In genomic region chr3:70342149-70342548, GRCh38 we compare ENCODE assay signal across 28 cellular contexts. TPM values are rescaled to one million over a fixed set of nuclear protein-coding genes. Genes with fewer than 3 reads are reported as not detected.
"Had no signal": no experiment of that assay in that cellular context is flagged by ENCODE, and none has a peak within 500 bp of the region (broad histone marks: within the 10 kb centered on the region; RNA-seq: fewer than 3 reads in every experiment).

No MANE protein-coding gene starts in this region.

- H3K4me2 ChIP-seq: hepatocyte had no signal

- FAIRE-seq: endothelial cell of umbilical vein, kidney, small intestine had no signal

- H3K27ac ChIP-seq: colonic mucosa, hepatocyte, neutrophil, right atrium auricular region, sigmoid colon had no signal

- H3K27me3 ChIP-seq: colonic mucosa, hepatocyte, neutrophil, right atrium auricular region, sigmoid colon had no signal

- H3K4me1 ChIP-seq: colonic mucosa, right atrium auricular region, sigmoid colon had no signal

- ATAC-seq: left cardiac atrium; left ventricle myocardium superior; naive thymus-derived CD4-positive, alpha-beta T cell had no signal

- H3K4me3 Mint-ChIP-seq: endodermal cell; naive thymus-derived CD4-positive, alpha-beta T cell; nephron progenitor cell had no signal

- H3K27ac Mint-ChIP-seq: endodermal cell; naive thymus-derived CD4-positive, alpha-beta T cell; nephron progenitor cell had no signal

- H3K36me3 ChIP-seq: colonic mucosa, neutrophil, right atrium auricular region, sigmoid colon had no signal

- H3K4me3 ChIP-seq: colonic mucosa, hepatocyte, lung, right atrium auricular region, sigmoid colon had no signal

- H3K36me3 Mint-ChIP-seq: naive thymus-derived CD4-positive, alpha-beta T cell had no signal

- H3K9me3 ChIP-seq: colonic mucosa, neutrophil, right atrium auricular region, sigmoid colon had no signal

- DNase-seq: colonic mucosa; dermis blood vessel endothelial cell; effector CD4-positive, alpha-beta T cell; endodermal cell; foreskin melanocyte; head of caudate nucleus; kidney; left cardiac atrium; left ventricle myocardium superior; mesendoderm; naive thymus-derived CD4-positive, alpha-beta T cell; nephron progenitor cell; posterior cingulate gyrus; sigmoid colon; small intestine; stimulated activated CD4-positive, alpha-beta T cell treated with anti-CD3 and anti-CD28 coated beads, Interleukin-12 subunit alpha, Interleukin-12 subunit beta, amount 100 ng/mL, for 4 hours; stimulated activated naive CD4-positive, alpha-beta T cell; trophoblast cell had no signal

- H3K4me1 Mint-ChIP-seq: endodermal cell; naive thymus-derived CD4-positive, alpha-beta T cell; nephron progenitor cell had no signal

RNA-seq across cellular contexts. Expression of gene MDFIC2, which starts 29.7 kb away (rescaled TPM):
- total RNA-seq: colonic mucosa; dermis blood vessel endothelial cell; endodermal cell; endothelial cell of umbilical vein; hepatocyte; kidney; left cardiac atrium; left ventricle myocardium superior; lung; naive thymus-derived CD4-positive, alpha-beta T cell; osteocyte; pulmonary artery endothelial cell; right atrium auricular region; sigmoid colon; urinary bladder had no signal
- polyA plus RNA-seq: endothelial cell of umbilical vein; esophagus; hepatocyte; lung; naive thymus-derived CD4-positive, alpha-beta T cell; sigmoid colon; small intestine; thymus; urinary bladder had no signal
